ENCODE assay signal across 9 cellular contexts in the genomic region with DNA sequence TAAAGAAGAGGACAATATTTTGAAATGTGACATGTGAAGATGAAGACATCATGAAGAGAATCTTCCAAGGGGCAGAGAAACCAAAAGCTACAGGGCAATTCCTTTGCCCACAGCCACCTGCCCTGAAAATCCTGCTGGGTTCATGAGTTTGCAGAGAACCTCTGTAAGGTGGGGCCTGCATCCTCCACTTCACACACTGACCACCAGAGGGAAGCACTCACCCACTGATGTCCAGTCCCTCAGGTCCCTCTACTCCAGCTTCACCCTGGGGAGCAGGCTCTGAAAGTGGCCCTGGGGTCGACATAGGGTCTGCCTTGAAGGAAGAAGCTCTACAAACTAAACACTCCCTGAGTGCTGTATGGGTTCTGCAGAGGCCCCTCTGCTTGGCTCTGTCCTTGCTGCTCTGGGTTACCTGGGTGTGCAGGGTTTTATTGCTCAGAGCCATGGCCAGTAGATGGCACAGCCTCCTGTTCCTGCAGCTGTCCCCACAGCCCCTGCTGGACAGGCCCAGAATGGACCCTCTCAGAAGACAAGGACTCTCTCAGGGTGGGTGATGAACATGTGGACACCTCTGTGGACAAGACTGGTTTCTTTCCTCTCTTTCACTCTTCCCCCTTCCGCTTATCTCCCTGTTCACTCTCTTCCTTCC. TPM values are rescaled to one million over a fixed set of nuclear protein-coding genes. Genes with fewer than 3 reads are reported as not detected.
DNase-seq lines count a peak whose midpoint lies in the region; ATAC-seq and TF ChIP-seq lines count a peak whose summit lies in the region.
"Not testable (repeated sequence)": the region's sequence is repeated elsewhere in the genome, so short reads cannot be mapped to it uniquely, and the experiment has no call there.
"Had no signal": no experiment of that assay in that cellular context is flagged by ENCODE, and none has a peak within 500 bp of the region (broad histone marks: within the 10 kb centered on the region; RNA-seq: fewer than 3 reads in every experiment).

No MANE protein-coding gene starts in this region.

- H3K4me1 Mint-ChIP-seq in activated naive CD8-positive, alpha-beta T cell treated with anti-CD3 and anti-CD28 coated beads for 36 hours; natural killer cell; type B pancreatic cell (ENCODE audit: unreplicated experiment): not testable (repeated sequence)

- H3K36me3 ChIP-seq in H7 (replicated peaks; ENCODE audit: control insufficient read depth, insufficient read depth, low read length): not testable (repeated sequence)

- not testable (repeated sequence) for H3K27me3 ChIP-seq in H7 (ENCODE audit: control insufficient read depth, insufficient read depth, low read length); foreskin keratinocyte

- intact Hi-C loops in natural killer cell (cut with micrococcal nuclease): not testable (repeated sequence)

- DNase-seq in GM10248 (ENCODE audit: extremely low spot score); foreskin keratinocyte; natural killer cell; type B pancreatic cell (ENCODE audit: extremely low spot score, unreplicated experiment): not testable (repeated sequence)
- DNase-seq in H7 (peak; percentile 22), Kasumi-1 (lab: John Stamatoyannopoulos, UW) (peak; percentile 0 to 42), SHP77 (lab: John Stamatoyannopoulos, UW) (peak; percentile 7 to 10)
- peak; percentile 12 for DNase-seq in activated naive CD8-positive, alpha-beta T cell treated with anti-CD3 and anti-CD28 coated beads for 36 hours

- H3K4me3 Mint-ChIP-seq in activated naive CD8-positive, alpha-beta T cell treated with anti-CD3 and anti-CD28 coated beads for 36 hours; natural killer cell; type B pancreatic cell: not testable (repeated sequence)

- peak; percentile 42 for TF ChIP-seq CTCF in GM10248 (IDR thresholded peaks at IDR 0.05; ENCODE audit: control extremely low read depth, extremely low read depth, low read depth, missing control alignments)
- peak; percentile 60 for TF ChIP-seq CTCF in foreskin keratinocyte (conservative IDR thresholded peaks at IDR 0.05)
- peak; percentile 13 for TF ChIP-seq CTCF in natural killer cell (IDR thresholded peaks at IDR 0.05)
- peak; percentile 69 for TF ChIP-seq CTCF in type B pancreatic cell (conservative IDR thresholded peaks at IDR 0.05)

- H3K4me3 ChIP-seq in H7 (ENCODE audit: insufficient read depth, low read depth, low read length): not testable (repeated sequence)

- H3K4me1 ChIP-seq in foreskin keratinocyte: not testable (repeated sequence)

- H3K36me3 Mint-ChIP-seq in activated naive CD8-positive, alpha-beta T cell treated with anti-CD3 and anti-CD28 coated beads for 36 hours; natural killer cell; type B pancreatic cell: not testable (repeated sequence)

- H3K9me3 Mint-ChIP-seq in activated naive CD8-positive, alpha-beta T cell treated with anti-CD3 and anti-CD28 coated beads for 36 hours; natural killer cell; type B pancreatic cell: not testable (repeated sequence)

- ATAC-seq in foreskin keratinocyte (peak; percentile 83), natural killer cell (peak in 2 of 3 donors; percentile 53 to 67)

- CTCF ChIA-PET in GM10248 (lab: Yijun Ruan, JAX): interaction anchor here (1.4 kb wide), 1 partner anchor 26 kb away, joined by 3 read pairs; no protein-coding TSS in a partner anchor

- H3K27ac Mint-ChIP-seq in activated naive CD8-positive, alpha-beta T cell treated with anti-CD3 and anti-CD28 coated beads for 36 hours; natural killer cell; type B pancreatic cell: not testable (repeated sequence)

- not testable (repeated sequence) for H3K27ac ChIP-seq in foreskin keratinocyte

- POLR2A ChIA-PET in GM10248 (lab: Yijun Ruan, JAX): not testable (repeated sequence)

- H3K27me3 Mint-ChIP-seq in activated naive CD8-positive, alpha-beta T cell treated with anti-CD3 and anti-CD28 coated beads for 36 hours; natural killer cell (ENCODE audit: low read depth in 2 of 2): not testable (repeated sequence)
- peaks cover 37% of the 10 kb centered on the region for H3K27me3 Mint-ChIP-seq in type B pancreatic cell

RNA-seq across cellular contexts. Expression of a gene that starts 27.0 kb away (rescaled TPM):
- total RNA-seq in H7 (2014; rRNA removed; shearing (Covaris generic)): 10.5 and 46.0 TPM in 2 replicates
- total RNA-seq in activated naive CD8-positive, alpha-beta T cell treated with anti-CD3 and anti-CD28 coated beads for 36 hours: not detected
- total RNA-seq in foreskin keratinocyte (not detected in 2 replicates), natural killer cell (not detected), type B pancreatic cell (ENCODE audit: low replicate concordance) (53.5 and 409 TPM in 2 replicates)
- not detected in 2 replicates for polyA plus RNA-seq in foreskin keratinocyte
- total RNA-seq: naive thymus-derived CD8-positive, alpha-beta T cell had no signal
- polyA plus RNA-seq: naive thymus-derived CD8-positive, alpha-beta T cell had no signal

RNA-seq across cellular contexts. Expression of a gene that starts 34.9 kb away (rescaled TPM):
- total RNA-seq in H7 (2014; rRNA removed; shearing (Covaris generic)): not detected in 2 replicates
- not detected for total RNA-seq in activated naive CD8-positive, alpha-beta T cell treated with anti-CD3 and anti-CD28 coated beads for 36 hours
- not detected in 2 replicates for total RNA-seq in foreskin keratinocyte
- not detected in 2 replicates for polyA plus RNA-seq in foreskin keratinocyte
- not detected for total RNA-seq in natural killer cell
- total RNA-seq in type B pancreatic cell (ENCODE audit: low replicate concordance): 2.1 and 56.8 TPM in 2 replicates
- total RNA-seq: naive thymus-derived CD8-positive, alpha-beta T cell had no signal
- polyA plus RNA-seq: naive thymus-derived CD8-positive, alpha-beta T cell had no signal

Comparison
In these comparisons a context has a peak if more than half of its experiments do, and no peak if none do; other contexts are left out.
1. CTCF ChIP-seq: peak in every context shown above with its lines; median percentile 69 in type B pancreatic cell; 60 in foreskin keratinocyte; 42 in GM10248; 13 in natural killer cell.
2. RNA of a gene that starts 27.0 kb away (total RNA-seq): 53.5 to 409 TPM in type B pancreatic cell and 10.5 to 46.0 TPM in H7; not detected in activated naive CD8-positive, alpha-beta T cell treated with anti-CD3 and anti-CD28 coated beads for 36 hours, not detected in foreskin keratinocyte and not detected in natural killer cell; every median in the first group is over 10 times any median in the second.